38 cellular contexts compared by ENCODE assay signal in the genomic region with DNA sequence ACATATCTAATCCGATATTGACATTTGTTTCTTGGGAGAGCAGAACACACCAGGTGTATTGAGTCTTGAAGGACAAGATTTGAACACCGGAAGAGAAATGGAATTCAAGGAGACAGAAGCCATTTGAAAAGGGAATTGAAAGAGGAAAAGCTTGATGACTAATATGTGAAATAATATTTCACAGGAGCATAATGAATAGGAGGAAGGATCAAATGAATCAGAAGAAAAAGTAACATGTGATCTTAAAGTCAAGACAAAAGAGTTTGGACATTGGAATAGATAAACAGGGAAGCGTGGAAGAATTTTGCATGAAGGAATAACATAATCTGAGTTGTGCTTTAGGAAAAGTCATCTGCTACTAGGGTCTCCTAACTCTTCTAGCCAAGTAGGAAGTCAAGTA.
"Had no signal": no experiment of that assay in that cellular context is flagged by ENCODE, and none has a peak within 500 bp of the region (broad histone marks: within the 10 kb centered on the region; RNA-seq: fewer than 3 reads in every experiment).

No MANE protein-coding gene starts in this region.

- H3K36me3 ChIP-seq: ascending aorta, Peyer's patch, WERI-Rb-1 had no signal

- H3K9me3 ChIP-seq: ascending aorta, Peyer's patch had no signal

- H3K27ac ChIP-seq: ascending aorta, KMS-11, Peyer's patch, WERI-Rb-1 had no signal

- DNase-seq: activated CD4-positive, alpha-beta T cell treated with anti-CD3 and anti-CD28 coated beads, Interleukin-2, amount 10 ng/mL, durations not matched to agents 24 days and 14 days; activated CD4-positive, alpha-beta T cell treated with anti-CD3 and anti-CD28 coated beads, Interleukin-2, amount 50 U/mL, for 4 hours; activated CD4-positive, CD25-positive, alpha-beta regulatory T cell; activated CD8-positive, alpha-beta T cell treated with anti-CD3 and anti-CD28 coated beads for 36 hours; activated effector memory CD4-positive, alpha-beta T cell treated with anti-CD3 and anti-CD28 coated beads, Interleukin-2, amount 50 U/mL, for 16 hours; activated naive CD4-positive, alpha-beta T cell; activated naive CD4-positive, alpha-beta T cell treated with anti-CD3 and anti-CD28 coated beads, Interleukin-2, amount 50 U/mL, for 16 hours; activated naive CD8-positive, alpha-beta T cell treated with anti-CD3 and anti-CD28 coated beads for 36 hours; activated T-cell treated with anti-CD3 and anti-CD28 coated beads, Interleukin-2, amount 50 U/mL, for 1 hour; activated T-cell treated with anti-CD3 and anti-CD28 coated beads, Interleukin-2, amount 50 U/mL, for 72 hours; amygdala; caudate nucleus; cerebellar nuclear complex; MM.1S; MV-4-11; NCI-H1092; NCI-H1436 treated with DMSO at 0.1 percent for 48 hours; NCI-H1694 treated with DMSO at 0.1 percent for 48 hours; NCI-H2029; NCI-H2107; NCI-H2171; NCI-H510A; NCI-H526; NK-92 treated with Interleukin-12 subunit alpha and Interleukin-12 subunit beta, amount 100 ng/mL, for 24 hours; PC-3; Peyer's patch; RPMI8226; SIG-M5; SW 1271; T-helper 1 cell; T-helper 2 cell; T-helper 9 cell; WERI-Rb-1 had no signal

- ATAC-seq: activated CD8-positive, alpha-beta T cell treated with anti-CD3 and anti-CD28 coated beads for 36 hours; activated T-cell treated with anti-CD3 and anti-CD28 coated beads, Interleukin-2, amount 50 U/mL, for 72 hours; activated T-helper 17 cell treated with anti-CD3 and anti-CD28 coated beads, Interleukin-2, amount 50 U/mL, for 72 hours; PC-3; Right ventricle myocardium inferior; SK-N-SH treated with all-trans-retinoic acid at 6 μM for 48 hours had no signal

- H3K4me3 ChIP-seq: ascending aorta, Peyer's patch had no signal

- H3K27me3 ChIP-seq: ascending aorta, Peyer's patch had no signal

- H3K4me1 ChIP-seq: ascending aorta, Peyer's patch had no signal
